ENCODE assay signal across 19 cellular contexts in the genomic region with DNA sequence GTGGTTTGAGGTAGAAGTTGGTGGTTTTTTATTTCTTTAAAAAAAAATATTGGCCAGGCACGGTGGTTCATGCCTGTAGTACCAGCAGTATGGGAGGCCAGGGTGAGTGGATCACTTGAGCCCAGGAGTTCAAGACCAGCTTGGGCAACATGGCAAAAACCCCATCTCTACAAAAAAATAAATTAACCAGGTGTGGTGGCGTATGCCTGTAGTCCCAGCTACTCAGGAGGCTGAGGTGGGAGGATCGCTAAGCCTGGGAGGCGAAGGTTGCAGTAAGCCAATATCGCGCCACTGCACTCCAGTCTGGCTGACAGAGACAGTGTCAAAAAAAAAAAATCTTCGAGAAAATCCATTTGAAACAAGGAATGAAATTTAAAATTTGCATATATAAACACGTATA. TPM values are rescaled to one million over a fixed set of nuclear protein-coding genes. Genes with fewer than 3 reads are reported as not detected.
DNase-seq lines count a peak whose midpoint lies in the region; ATAC-seq, FAIRE-seq and TF ChIP-seq lines count a peak whose summit lies in the region.
"Had no signal": no experiment of that assay in that cellular context is flagged by ENCODE, and none has a peak within 500 bp of the region (broad histone marks: within the 10 kb centered on the region; RNA-seq: fewer than 3 reads in every experiment).

No MANE protein-coding gene starts in this region.

- no peaks in the 10 kb centered on the region for H3K36me3 ChIP-seq in tibial nerve

- CTCF ChIA-PET in activated CD4-positive, alpha-beta memory T cell treated with anti-CD3 and anti-CD28 coated beads, Interleukin-2, amount 10 ng/mL, durations not matched to agents 7 days and 5 days (lab: Charles Lee) = interaction anchor here (0.6 to 5.8 kb wide), 7 partner anchors 8 to 47 kb away, joined by 3 to 41 read pairs (median 4); no protein-coding TSS in a partner anchor

- TF ChIP-seq POLR2A in tibial nerve (IDR thresholded peaks at IDR 0.05) = no peak
- no peak for TF ChIP-seq POLR2A in GM12892 (IDR thresholded peaks at IDR 0.05; ENCODE audit: low read depth, low read length)

- H3K9me3 ChIP-seq in tibial nerve = no peaks in the 10 kb centered on the region

- no peak for ATAC-seq in effector memory CD8-positive, alpha-beta T cell (replicated peaks)
- no peak for ATAC-seq in stimulated activated naive CD8-positive, alpha-beta T cell treated with anti-CD3 and anti-CD28 coated beads, Interleukin-15, Interleukin-2, amounts not matched to agents 100 U/mL and 50 U/mL, for 24 hours
- ATAC-seq: GM23338, SK-N-SH treated with all-trans-retinoic acid at 6 μM for 48 hours had no signal

- peak overlapping the region in 1 of 4 donors; percentile 41 for H3K4me3 ChIP-seq in tibial nerve
- H3K4me3 ChIP-seq: GM23338 had no signal

- no peak for FAIRE-seq in GM12892 (lab: Jason Lieb, UNC)
- FAIRE-seq: bronchial epithelial cell had no signal

- TF ChIP-seq EP300 in tibial nerve (IDR thresholded peaks at IDR 0.05) = no peak

- peak; percentile 76 for DNase-seq in activated effector memory CD4-positive, alpha-beta T cell treated with anti-CD3 and anti-CD28 coated beads, Interleukin-2, amount 50 U/mL, for 16 hours
- no peak for DNase-seq in activated effector memory CD4-positive, alpha-beta T cell treated with Interleukin-2 at 50 U/mL for 16 hours
- DNase-seq in activated CD4-positive, alpha-beta memory T cell treated with anti-CD3 and anti-CD28 coated beads, Interleukin-2, amount 10 ng/mL, durations not matched to agents 7 days and 5 days = peak; percentile 42
- no peak for DNase-seq in effector memory CD8-positive, alpha-beta T cell
- peak; percentile 27 for DNase-seq in stimulated activated naive CD8-positive, alpha-beta T cell treated with anti-CD3 and anti-CD28 coated beads, Interleukin-15, Interleukin-2, amounts not matched to agents 100 U/mL and 50 U/mL, for 24 hours
- DNase-seq in GM13976 (ENCODE audit: low spot score) = no peak
- DNase-seq in tibial nerve (ENCODE audit: low spot score in 2 of 2) = no peak
- DNase-seq in GM12892 (ENCODE audit: insufficient read length) = no peak
- DNase-seq: activated gamma-delta T cell; effector CD8-positive, alpha-beta T cell; NCI-H2081; NCI-H524 treated with DMSO at 0.1 percent for 48 hours; trophoblast cell had no signal

- no peak for TF ChIP-seq CTCF in GM13976 (IDR thresholded peaks at IDR 0.05; ENCODE audit: borderline replicate concordance, control extremely low read depth, extremely low read depth, insufficient read depth, missing control alignments)
- no peak for TF ChIP-seq CTCF in tibial nerve (IDR thresholded peaks at IDR 0.05)

- peaks cover 6% of the 10 kb centered on the region for H3K9me3 Mint-ChIP-seq in activated CD4-positive, alpha-beta memory T cell treated with anti-CD3 and anti-CD28 coated beads, Interleukin-2, amount 10 ng/mL, durations not matched to agents 7 days and 5 days
- no peaks in the 10 kb centered on the region for H3K9me3 Mint-ChIP-seq in effector memory CD8-positive, alpha-beta T cell

- in situ Hi-C loops in GM13976 (cut with MboI; ENCODE audit: low sequenced_read_pairs, unreplicated experiment) = no loop called here

- H3K4me1 Mint-ChIP-seq in activated CD4-positive, alpha-beta memory T cell treated with anti-CD3 and anti-CD28 coated beads, Interleukin-2, amount 10 ng/mL, durations not matched to agents 7 days and 5 days = peaks cover 71% of the 10 kb centered on the region
- peaks cover 33 to 38% of the 10 kb centered on the region in 2 donors for H3K4me1 Mint-ChIP-seq in effector memory CD8-positive, alpha-beta T cell (ENCODE audit: low read depth in 2 of 2)

- H3K27ac Mint-ChIP-seq in activated CD4-positive, alpha-beta memory T cell treated with anti-CD3 and anti-CD28 coated beads, Interleukin-2, amount 10 ng/mL, durations not matched to agents 7 days and 5 days = peak overlapping the region; percentile 90
- peak overlapping the region; percentile 46 to 66 for H3K27ac Mint-ChIP-seq in effector memory CD8-positive, alpha-beta T cell
- H3K27ac Mint-ChIP-seq: GM23338 had no signal

- no peaks in the 10 kb centered on the region for H3K27me3 ChIP-seq in tibial nerve

- H3K4me3 Mint-ChIP-seq in activated CD4-positive, alpha-beta memory T cell treated with anti-CD3 and anti-CD28 coated beads, Interleukin-2, amount 10 ng/mL, durations not matched to agents 7 days and 5 days = peak overlapping the region; percentile 90
- peak overlapping the region; percentile 80 to 87 for H3K4me3 Mint-ChIP-seq in effector memory CD8-positive, alpha-beta T cell
- H3K4me3 Mint-ChIP-seq: GM23338 had no signal

- POLR2A ChIA-PET in activated CD4-positive, alpha-beta memory T cell treated with anti-CD3 and anti-CD28 coated beads, Interleukin-2, amount 10 ng/mL, durations not matched to agents 7 days and 5 days (lab: Charles Lee) = interaction anchor here (0.7 to 21.0 kb wide), 12 partner anchors 9 to 85 kb away, joined by 3 to 448 read pairs (median 10); partner anchors contain the start of gene IL15RA

- H3K36me3 Mint-ChIP-seq in activated CD4-positive, alpha-beta memory T cell treated with anti-CD3 and anti-CD28 coated beads, Interleukin-2, amount 10 ng/mL, durations not matched to agents 7 days and 5 days (ENCODE audit: low read depth) = peaks cover 65% of the 10 kb centered on the region
- peaks cover 13% of the 10 kb centered on the region for H3K36me3 Mint-ChIP-seq in effector memory CD8-positive, alpha-beta T cell (ENCODE audit: insufficient read depth)

- no peak overlapping the region for H3K27ac ChIP-seq in tibial nerve
- H3K27ac ChIP-seq: VCaP had no signal

- no peaks in the 10 kb centered on the region for H3K4me1 ChIP-seq in tibial nerve

- no peaks in the 10 kb centered on the region for H3K27me3 Mint-ChIP-seq in activated CD4-positive, alpha-beta memory T cell treated with anti-CD3 and anti-CD28 coated beads, Interleukin-2, amount 10 ng/mL, durations not matched to agents 7 days and 5 days
- H3K27me3 Mint-ChIP-seq in effector memory CD8-positive, alpha-beta T cell = no peaks in the 10 kb centered on the region

- WGBS in tibial nerve, 2 donors = 90 to 93% methylated on average over 8 of the region's 8 CpGs

RNA-seq across cellular contexts. Expression of gene IL2RA, which starts 1.1 kb away (rescaled TPM):
- total RNA-seq in activated CD4-positive, alpha-beta memory T cell treated with anti-CD3 and anti-CD28 coated beads, Interleukin-2, amount 10 ng/mL, durations not matched to agents 7 days and 5 days = 100 to 1,000 TPM; 437 to 446 TPM
- total RNA-seq in tibial nerve = 1 to 10 TPM in 1 of 4 donors, under 1 TPM in 2, not detected in 1; 0.42 to 2.2 (median 0.60) TPM
- polyA plus RNA-seq in GM12892 (2012; ENCODE audit: missing spikeins) = 7.2 TPM
- total RNA-seq: bronchial epithelial cell, GM23338, pulmonary artery endothelial cell had no signal
- polyA plus RNA-seq: AG04450, GM23338 had no signal

RNA-seq across cellular contexts. Expression of gene RBM17, which starts 27.8 kb away (rescaled TPM):
- 100 to 1,000 TPM; 155 to 157 TPM for total RNA-seq in activated CD4-positive, alpha-beta memory T cell treated with anti-CD3 and anti-CD28 coated beads, Interleukin-2, amount 10 ng/mL, durations not matched to agents 7 days and 5 days
- total RNA-seq in tibial nerve = 100 to 1,000 TPM in 2 of 4 donors, 10 to 100 TPM in 2; 70.6 to 109 (median 94.3) TPM
- 95.0 TPM for polyA plus RNA-seq in GM12892 (2012; ENCODE audit: missing spikeins)

Comparison
In these comparisons a context has a peak if more than half of its experiments do, and no peak if none do; other contexts are left out.
1. DNase-seq: peak in activated effector memory CD4-positive, alpha-beta T cell treated with anti-CD3 and anti-CD28 coated beads, Interleukin-2, amount 50 U/mL, for 16 hours (single experiment), activated CD4-positive, alpha-beta memory T cell treated with anti-CD3 and anti-CD28 coated beads, Interleukin-2, amount 10 ng/mL, durations not matched to agents 7 days and 5 days (single experiment) and stimulated activated naive CD8-positive, alpha-beta T cell treated with anti-CD3 and anti-CD28 coated beads, Interleukin-15, Interleukin-2, amounts not matched to agents 100 U/mL and 50 U/mL, for 24 hours (single experiment); none in activated effector memory CD4-positive, alpha-beta T cell treated with Interleukin-2 at 50 U/mL for 16 hours (single experiment), effector memory CD8-positive, alpha-beta T cell (0 of 3), GM13976 (single experiment), tibial nerve (0 of 2) and GM12892 (single experiment).
2. RNA of gene IL2RA, which starts 1.1 kb away (total RNA-seq): 437 to 446 TPM in activated CD4-positive, alpha-beta memory T cell treated with anti-CD3 and anti-CD28 coated beads, Interleukin-2, amount 10 ng/mL, durations not matched to agents 7 days and 5 days; 0.42 to 2.2 TPM in tibial nerve; every median in the first group is over 100 times any median in the second.